20 cellular contexts compared by ENCODE assay signal in the genomic region with DNA sequence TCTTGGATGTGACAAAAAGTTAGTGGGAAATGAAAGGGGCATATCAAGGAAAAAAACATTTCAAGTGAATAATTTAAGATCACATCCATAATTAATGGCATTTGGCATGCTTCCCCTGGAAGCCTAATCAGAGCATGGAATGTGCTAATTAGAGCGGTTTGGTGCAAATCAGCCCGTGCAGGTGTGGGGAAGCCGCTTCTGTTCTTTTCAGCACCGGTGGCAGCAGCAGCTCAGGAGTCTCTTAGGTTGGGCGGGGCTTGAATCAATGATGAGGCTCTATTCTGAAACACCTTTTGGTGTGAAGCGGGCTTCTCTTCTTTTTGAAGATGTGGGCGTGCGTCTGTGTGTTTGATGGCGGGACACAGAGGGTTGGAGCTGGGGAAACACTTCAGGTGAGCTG.
"Had no signal": no experiment of that assay in that cellular context is flagged by ENCODE, and none has a peak within 500 bp of the region (broad histone marks: within the 10 kb centered on the region; RNA-seq: fewer than 3 reads in every experiment).

No MANE protein-coding gene starts in this region.

- H3K27ac ChIP-seq: colonic mucosa, pancreas, thoracic aorta, upper lobe of right lung, VCaP had no signal

- ATAC-seq: activated CD4-positive, alpha-beta T cell treated with anti-CD3 and anti-CD28 coated beads for 36 hours; left lobe of liver; mucosa of descending colon; naive thymus-derived CD4-positive, alpha-beta T cell; T-cell; upper lobe of right lung had no signal

- H3K27me3 ChIP-seq: colonic mucosa, pancreas, upper lobe of right lung had no signal

- H3K4me1 ChIP-seq: colonic mucosa, pancreas, upper lobe of right lung had no signal

- FAIRE-seq: pancreas had no signal

- H3K4me3 ChIP-seq: colonic mucosa, mucosa of descending colon, pancreas, thoracic aorta, upper lobe of right lung had no signal

- H3K36me3 ChIP-seq: colonic mucosa, pancreas, thoracic aorta, upper lobe of right lung had no signal

- DNase-seq: activated CD4-positive, alpha-beta memory T cell treated with anti-CD3 and anti-CD28 coated beads, Interleukin-2, amount 10 ng/mL, durations not matched to agents 7 days and 5 days; activated CD4-positive, alpha-beta T cell treated with anti-CD3 and anti-CD28 coated beads for 36 hours; activated effector memory CD4-positive, alpha-beta T cell treated with Interleukin-2 at 50 U/mL for 16 hours; activated naive CD4-positive, alpha-beta T cell treated with anti-CD3 and anti-CD28 coated beads, Interleukin-2, amount 50 U/mL, for 16 hours; activated T-cell treated with anti-CD3 and anti-CD28 coated beads, Interleukin-2, amount 50 U/mL, for 24 hours; central memory CD4-positive, alpha-beta T cell; colonic mucosa; foreskin melanocyte; islet precursor cell; mammary epithelial cell; mucosa of descending colon; naive thymus-derived CD4-positive, alpha-beta T cell; pancreas; stimulated activated CD4-positive, alpha-beta T cell treated with anti-CD3 and anti-CD28 coated beads, Interleukin-1b, Interleukin-23, amount 100 ng/mL, for 48 hours; T-cell; T1000; upper lobe of right lung had no signal

- H3K9me3 ChIP-seq: colonic mucosa, mucosa of descending colon, pancreas, thoracic aorta, upper lobe of right lung had no signal
